In genomic region chr21:43721225-43721605, GRCh38 we compare ENCODE assay signal across 8 cellular contexts. TPM values are rescaled to one million over a fixed set of nuclear protein-coding genes. Genes with fewer than 3 reads are reported as not detected.
A peak's percentile ranks its signal among the peaks of the same experiment; 100 is the strongest.
DNase-seq lines count a peak whose midpoint lies in the region; ATAC-seq and TF ChIP-seq lines count a peak whose summit lies in the region.
"Had no signal": no experiment of that assay in that cellular context is flagged by ENCODE, and none has a peak within 500 bp of the region (broad histone marks: within the 10 kb centered on the region; RNA-seq: fewer than 3 reads in every experiment).

No MANE protein-coding gene starts in this region.

- ATAC-seq in activated B cell treated with CpG ODN at 0.5 μM for 24 hours (ENCODE audit: low read depth) (no peak), GM21528 (IDR thresholded peaks at IDR 0.05; ENCODE audit: low FRiP score, unreplicated experiment) (no peak), HG03175 (IDR thresholded peaks at IDR 0.05; ENCODE audit: unreplicated experiment) (no peak)

- peaks cover 8% of the 10 kb centered on the region for H3K23me2 ChIP-seq in H9 (ENCODE audit: insufficient read length, low read depth, low read length, poor library complexity, severe bottlenecking)

- no peak overlapping the region for H2BK120ac ChIP-seq in H9 (ENCODE audit: low read depth, low read length, poor library complexity, severe bottlenecking)

- H3K27ac Mint-ChIP-seq in H9 (no peak overlapping the region), activated B cell treated with CpG ODN at 0.5 μM for 24 hours (no peak overlapping the region)

- H3K9me3 Mint-ChIP-seq in H9: no peaks in the 10 kb centered on the region; a peak in 1 of 5 replicates
- no peaks in the 10 kb centered on the region for H3K9me3 Mint-ChIP-seq in activated B cell treated with CpG ODN at 0.5 μM for 24 hours

- H3K4me3 Mint-ChIP-seq in H9 (peak overlapping the region; percentile 72 to 83; a peak in 3 of 5 replicates), activated B cell treated with CpG ODN at 0.5 μM for 24 hours (peak overlapping the region; percentile 81)

- POLR2A ChIA-PET in activated B cell treated with CpG ODN at 0.5 μM for 24 hours (lab: Charles Lee): interaction anchor here (0.5 to 0.6 kb wide), 2 partner anchors 84 to 830 kb away, joined by 4 to 7 read pairs; no protein-coding TSS in a partner anchor

- no peak overlapping the region for H2BK12ac ChIP-seq in H9 (ENCODE audit: insufficient read length, low read depth, low read length)

- H4K5ac ChIP-seq in H9 (ENCODE audit: insufficient read length, low read depth, low read length): no peak overlapping the region

- H3K27me3 Mint-ChIP-seq in H9 (ENCODE audit: low read depth): peaks cover 17% of the 10 kb centered on the region
- H3K27me3 Mint-ChIP-seq in activated B cell treated with CpG ODN at 0.5 μM for 24 hours: no peaks in the 10 kb centered on the region

- H3K79me1 ChIP-seq in H9 (ENCODE audit: insufficient read depth, low read depth, low read length, poor library complexity, severe bottlenecking): no peaks in the 10 kb centered on the region

- no peak overlapping the region for H2AK5ac ChIP-seq in H9 (ENCODE audit: insufficient read length, low read length)

- H3K4me1 ChIP-seq in H9 (ENCODE audit: insufficient read depth, low read length) (no peaks in the 10 kb centered on the region; the same call in 1 of the 2 replicates), fibroblast of lung (ENCODE audit: control insufficient read depth, extremely low read depth, insufficient read depth, low read length) (peaks cover 13% of the 10 kb centered on the region), skeletal muscle tissue (ENCODE audit: control insufficient read depth in 3 of 3, insufficient read depth in 3 of 3, low read length in 3 of 3) (peaks cover 23 to 35% (median 30%) of the 10 kb centered on the region in 3 donors)

- peaks cover 5% of the 10 kb centered on the region for H3K36me3 ChIP-seq in fibroblast of lung (ENCODE audit: control insufficient read depth, insufficient read depth, low read length)
- H3K36me3 ChIP-seq in skeletal muscle tissue (ENCODE audit: control insufficient read depth in 3 of 3, insufficient read depth in 3 of 3, low read length in 3 of 3): no peaks in the 10 kb centered on the region

- no peak overlapping the region for H2AFZ ChIP-seq in H9 (ENCODE audit: low read length)
- no peak overlapping the region for H2AFZ ChIP-seq in fibroblast of lung (ENCODE audit: low read length)

- TF ChIP-seq CTCF in H9 (conservative IDR thresholded peaks at IDR 0.05): no peak
- no peak for TF ChIP-seq CTCF in activated B cell treated with CpG ODN at 0.5 μM for 24 hours (IDR thresholded peaks at IDR 0.05)
- no peak for TF ChIP-seq CTCF in fibroblast of lung (conservative IDR thresholded peaks at IDR 0.05 in 1 of 2, IDR thresholded peaks at IDR 0.05 in 1 of 2; ENCODE audit: low read depth in 1 of 2, low read length in 2 of 2)

- H3K14ac ChIP-seq in H9 (ENCODE audit: insufficient read depth, low read length): no peak overlapping the region

- peaks cover 14 to 15% of the 10 kb centered on the region in 2 experiments for H3K4me1 Mint-ChIP-seq in H9
- H3K4me1 Mint-ChIP-seq in activated B cell treated with CpG ODN at 0.5 μM for 24 hours: peaks cover 67% of the 10 kb centered on the region

- H4K20me1 ChIP-seq in H9 (ENCODE audit: control insufficient read depth, insufficient read depth, insufficient read length) (no peaks in the 10 kb centered on the region), fibroblast of lung (ENCODE audit: control insufficient read depth, extremely low read depth, insufficient read depth, low read length) (no peaks in the 10 kb centered on the region)

- no peak overlapping the region for H3K4me2 ChIP-seq in H9 (ENCODE audit: insufficient read depth, insufficient read length, low read length)
- peak overlapping the region; percentile 21 for H3K4me2 ChIP-seq in fibroblast of lung (ENCODE audit: extremely low read depth, insufficient read depth, low read length)

- no peak overlapping the region for H3T11ph ChIP-seq in H9 (ENCODE audit: low read length)

- no peak overlapping the region for H4K91ac ChIP-seq in H9 (ENCODE audit: insufficient read length, low read depth, low read length)

- intact Hi-C loops in activated B cell treated with CpG ODN at 0.5 μM for 24 hours (cut with micrococcal nuclease): no loop called here

- peak overlapping the region in 1 of 4 experiments; percentile 88 for H3K4me3 ChIP-seq in fibroblast of lung (replicated peaks in 1 of 4; ENCODE audit: control extremely low read depth in 1 of 4, insufficient read depth in 1 of 4, low read depth in 3 of 4, low read length in 4 of 4)
- H3K4me3 ChIP-seq in skeletal muscle tissue (ENCODE audit: low read length in 3 of 3): peak overlapping the region in 2 of 3 donors; percentile 26 to 90

- H3K9me3 ChIP-seq in H9 (ENCODE audit: control insufficient read depth, low read depth, low read length) (no peaks in the 10 kb centered on the region), fibroblast of lung (ENCODE audit: control insufficient read depth, insufficient read depth, low read depth, low read length) (no peaks in the 10 kb centered on the region), skeletal muscle tissue (ENCODE audit: control insufficient read depth in 3 of 3, low read length in 3 of 3) (no peaks in the 10 kb centered on the region)

- H2BK5ac ChIP-seq in H9 (ENCODE audit: insufficient read length, low read length): no peak overlapping the region

- DNase-seq in H9 (no peak), activated B cell treated with CpG ODN at 0.5 μM for 24 hours (no peak), fibroblast of lung (ENCODE audit: low read depth in 2 of 2) (no peak), SK-N-DZ (ENCODE audit: low spot score) (no peak)
- DNase-seq: NCI-H1092 treated with DMSO at 0.1 percent for 48 hours had no signal

- H2BK15ac ChIP-seq in H9 (ENCODE audit: low read depth, low read length): no peak overlapping the region

- H4K8ac ChIP-seq in H9 (replicated peaks; ENCODE audit: insufficient read length, low read depth, low read length): no peak overlapping the region

- H3K36me3 Mint-ChIP-seq in H9 (ENCODE audit: insufficient read depth in 1 of 3, low read depth in 3 of 3) (peaks cover 0 to 14% (median 7%) of the 10 kb centered on the region in 3 experiments; a peak in 5 of 7 replicates), activated B cell treated with CpG ODN at 0.5 μM for 24 hours (ENCODE audit: low read depth) (peaks cover 6% of the 10 kb centered on the region)

- H3K9ac ChIP-seq in H9 (ENCODE audit: extremely low read depth, insufficient read length, low read length) (no peak overlapping the region), fibroblast of lung (ENCODE audit: insufficient read depth, low read length) (no peak overlapping the region), skeletal muscle tissue (ENCODE audit: low read depth in 1 of 3, low read length in 3 of 3) (peak overlapping the region in 1 of 3 donors; percentile 8)

- H3K27me3 ChIP-seq in H9 (ENCODE audit: insufficient read depth, low read length) (no peaks in the 10 kb centered on the region; the same call in 1 of the 2 replicates), fibroblast of lung (ENCODE audit: control insufficient read depth, insufficient read depth, low read length) (no peaks in the 10 kb centered on the region), skeletal muscle tissue (ENCODE audit: control insufficient read depth in 3 of 3, insufficient read depth in 3 of 3, low read length in 3 of 3) (no peaks in the 10 kb centered on the region)

- no peak overlapping the region for H3K27ac ChIP-seq in H9 (ENCODE audit: insufficient read length, low read depth, low read length)
- no peak overlapping the region for H3K27ac ChIP-seq in fibroblast of lung (ENCODE audit: insufficient read depth, low read length)
- no peak overlapping the region for H3K27ac ChIP-seq in skeletal muscle tissue (ENCODE audit: low read depth, low read length)

- H3K18ac ChIP-seq in H9 (ENCODE audit: insufficient read length, low read depth, low read length): no peak overlapping the region

- CTCF ChIA-PET in activated B cell treated with CpG ODN at 0.5 μM for 24 hours (lab: Charles Lee): no interaction called here

- no peak overlapping the region for H2BK20ac ChIP-seq in H9 (ENCODE audit: low read depth, low read length, poor library complexity, severe bottlenecking)

- H3K56ac ChIP-seq in H9 (ENCODE audit: insufficient read length, low read depth, low read length): no peak overlapping the region

- H3K23ac ChIP-seq in H9 (ENCODE audit: insufficient read length, low read depth, low read length): no peak overlapping the region

- no peak overlapping the region for H3K4ac ChIP-seq in H9 (ENCODE audit: low read depth, low read length)

- WGBS in H9 (ENCODE audit: extremely low coverage, insufficient read length, low lambda C conversion rate): no CpG with 5 or more reads among the region's 4 CpGs

- H3K79me2 ChIP-seq in H9 (ENCODE audit: insufficient read depth, low read length) (peaks cover 7% of the 10 kb centered on the region; the same call in 1 of the 2 replicates), fibroblast of lung (ENCODE audit: control insufficient read depth, insufficient read depth, low read length) (peaks cover 42% of the 10 kb centered on the region)

RNA-seq across cellular contexts. Expression of gene PDXK, which starts 2.3 kb away (rescaled TPM):
- total RNA-seq in H9 (2021): 109 and 117 TPM in 2 replicates
- total RNA-seq in activated B cell treated with CpG ODN at 0.5 μM for 24 hours: 45.2 and 54.2 TPM in 2 replicates
- total RNA-seq in fibroblast of lung: 46.2 and 47.4 TPM in 2 replicates
- polyA plus RNA-seq in fibroblast of lung: 146 and 162 TPM in 2 replicates
- polyA plus RNA-seq in fibroblast of lung (2012): 110 and 133 TPM in 2 replicates
- 200 and 210 TPM in 2 replicates for polyA minus RNA-seq in fibroblast of lung (ENCODE audit: low replicate concordance)
- 12.5 TPM for total RNA-seq in skeletal muscle tissue
- 43.8 and 48.7 TPM in 2 replicates for polyA plus RNA-seq in SK-N-DZ (2014; cell fraction: cytosol; rRNA removed)
- polyA plus RNA-seq in SK-N-DZ (2014; cell fraction: nucleus; rRNA removed): 41.2 and 49.5 TPM in 2 replicates

RNA-seq across cellular contexts. Expression of gene CSTB, which starts 54.9 kb away (rescaled TPM):
- 40.7 and 44.5 TPM in 2 replicates for total RNA-seq in H9 (2021)
- total RNA-seq in activated B cell treated with CpG ODN at 0.5 μM for 24 hours: 16.0 and 17.1 TPM in 2 replicates
- 9.8 and 24.8 TPM in 2 replicates for total RNA-seq in fibroblast of lung
- 72.5 and 120 TPM in 2 replicates for polyA plus RNA-seq in fibroblast of lung
- 94.6 and 141 TPM in 2 replicates for polyA plus RNA-seq in fibroblast of lung (2012)
- polyA minus RNA-seq in fibroblast of lung (ENCODE audit: low replicate concordance): 22.9 and 26.3 TPM in 2 replicates
- total RNA-seq in skeletal muscle tissue: 6.3 TPM
- 8.0 and 9.6 TPM in 2 replicates for polyA plus RNA-seq in SK-N-DZ (2014; cell fraction: cytosol; rRNA removed)
- polyA plus RNA-seq in SK-N-DZ (2014; cell fraction: nucleus; rRNA removed): 7.8 and 9.3 TPM in 2 replicates
